1 cellular context compared by ENCODE assay signal in genomic region chr3:195458188-195458800, GRCh38.
TF ChIP-seq lines count a peak whose summit lies in the region.

No MANE protein-coding gene starts in this region.

TF ChIP-seq in IMR-90, 13 proteins besides CTCF, POLR2A, EP300 and RAD21 (continued from another document):
- TF ChIP-seq USF2 (IDR thresholded peaks at IDR 0.05; ENCODE audit: low read depth, low read length) (no peak), CHD1 (IDR thresholded peaks at IDR 0.05; ENCODE audit: low read depth, low read length) (no peak)
